18 cellular contexts compared by ENCODE assay signal in genomic region chr14:56243110-56243509, GRCh38.
"Had no signal": no experiment of that assay in that cellular context is flagged by ENCODE, and none has a peak within 500 bp of the region (broad histone marks: within the 10 kb centered on the region; RNA-seq: fewer than 3 reads in every experiment).

No MANE protein-coding gene starts in this region.

- H3K4me3 ChIP-seq: lung, thyroid gland had no signal

- H3K36me3 ChIP-seq: thyroid gland had no signal

- H3K9me3 ChIP-seq: thyroid gland had no signal

- H3K4me1 ChIP-seq: foreskin keratinocyte, thyroid gland had no signal

- H3K27ac ChIP-seq: epithelial cell of prostate, foreskin keratinocyte, thyroid gland had no signal

- DNase-seq: activated CD4-positive, alpha-beta memory T cell treated with anti-CD3 and anti-CD28 coated beads for 36 hours; activated naive CD4-positive, alpha-beta T cell; activated naive CD8-positive, alpha-beta T cell treated with anti-CD3 and anti-CD28 coated beads, Interleukin-2, amount 10 ng/mL, durations not matched to agents 7 days and 5 days; activated T-cell treated with anti-CD3 and anti-CD28 coated beads for 4 hours; caudate nucleus; endodermal cell; foreskin keratinocyte; glutamatergic neuron; hypothalamus; nephron progenitor cell; stimulated activated CD4-positive, alpha-beta T cell treated with anti-CD3 and anti-CD28 coated beads, Interleukin-12 subunit alpha, Interleukin-12 subunit beta, amount 100 ng/mL, for 4 hours; stimulated activated CD4-positive, alpha-beta T cell treated with anti-CD3 and anti-CD28 coated beads, Interleukin-1b, Interleukin-23, amount 100 ng/mL, for 48 hours; stimulated activated CD8-positive, alpha-beta memory T cell treated with anti-CD3 and anti-CD28 coated beads, Interleukin-4, amount 100 ng/mL, for 48 hours; stimulated activated naive CD4-positive, alpha-beta T cell treated with Interleukin-2 at 50 U/mL for 16 hours; T-helper 2 cell; thyroid gland had no signal

- H3K27me3 ChIP-seq: thyroid gland had no signal
